19 cellular contexts compared by ENCODE assay signal in genomic region chr5:74560245-74560644, GRCh38.
DNase-seq lines count a peak whose midpoint lies in the region; ATAC-seq, FAIRE-seq and TF ChIP-seq lines count a peak whose summit lies in the region.
"Had no signal": no experiment of that assay in that cellular context is flagged by ENCODE, and none has a peak within 500 bp of the region (broad histone marks: within the 10 kb centered on the region; RNA-seq: fewer than 3 reads in every experiment).

No MANE protein-coding gene starts in this region.

- H3K9ac ChIP-seq in mesendoderm (ENCODE audit: low read length) (no peak overlapping the region), trophoblast cell (ENCODE audit: low read length) (no peak overlapping the region)

- H3K9me3 ChIP-seq in trophoblast cell (ENCODE audit: insufficient read depth, low read depth, low read length) (no peaks in the 10 kb centered on the region), sigmoid colon (no peaks in the 10 kb centered on the region)
- H3K9me3 ChIP-seq: A549 had no signal

- H4K12ac ChIP-seq in trophoblast cell (ENCODE audit: low read depth, low read length): no peak overlapping the region

- H3K79me1 ChIP-seq in mesendoderm (ENCODE audit: low read length): no peaks in the 10 kb centered on the region
- H3K79me1 ChIP-seq in trophoblast cell (ENCODE audit: low read length): peaks cover 43% of the 10 kb centered on the region

- H3K27me3 ChIP-seq in mesendoderm (ENCODE audit: insufficient read depth, low read length, poor library complexity) (no peaks in the 10 kb centered on the region), trophoblast cell (ENCODE audit: insufficient read depth, low read length) (no peaks in the 10 kb centered on the region), sigmoid colon (no peaks in the 10 kb centered on the region)

- TF ChIP-seq CTCF in GM10266 (IDR thresholded peaks at IDR 0.05; ENCODE audit: control insufficient read depth, insufficient read depth, low read depth, missing control alignments) (no peak), sigmoid colon (IDR thresholded peaks at IDR 0.05) (no peak)

- H4K5ac ChIP-seq in mesendoderm (ENCODE audit: low read length): no peak overlapping the region

- H3K36me3 ChIP-seq in mesendoderm (ENCODE audit: control insufficient read depth, insufficient read depth, low read length) (no peaks in the 10 kb centered on the region), trophoblast cell (ENCODE audit: control insufficient read depth in 1 of 2, insufficient read depth in 2 of 2, low read length in 2 of 2) (no peaks in the 10 kb centered on the region), sigmoid colon (no peaks in the 10 kb centered on the region)

- DNase-seq in GM10266 (ENCODE audit: extremely low spot score) (peak; percentile 10), mesendoderm (no peak), trophoblast cell (no peak), HTR-8/SVneo (ENCODE audit: insufficient read length, low spot score) (no peak), sigmoid colon (no peak), NCI-H82 (lab: John Stamatoyannopoulos, UW) (no peak)
- DNase-seq: AML-193; CD4-positive, alpha-beta memory T cell; DMS153; DMS79; GDM1; GOT3; H7; HFFc6 had no signal

- no peak for FAIRE-seq in HTR-8/SVneo (lab: Jason Lieb, UNC)
- FAIRE-seq: A549 had no signal

- H3K14ac ChIP-seq in trophoblast cell (ENCODE audit: low read length): peak overlapping the region; percentile 88

- peak; percentile 37 for ATAC-seq in GM18858 (IDR thresholded peaks at IDR 0.05; ENCODE audit: unreplicated experiment)
- ATAC-seq: A549, HCT116 had no signal

- no peak overlapping the region for H2BK5ac ChIP-seq in mesendoderm (ENCODE audit: low read length)
- H2BK5ac ChIP-seq in trophoblast cell (ENCODE audit: low read depth, low read length, poor library complexity): peak overlapping the region; percentile 82

- H3K56ac ChIP-seq in mesendoderm (ENCODE audit: low read length): no peak overlapping the region

- H3K27ac ChIP-seq in mesendoderm (ENCODE audit: low read depth, low read length): no peak overlapping the region
- H3K27ac ChIP-seq in trophoblast cell (ENCODE audit: low read depth, low read length): no peak overlapping the region
- H3K27ac ChIP-seq in sigmoid colon: no peak overlapping the region
- H3K27ac ChIP-seq: 22Rv1, A549, C4-2B had no signal

- no peak overlapping the region for H2AFZ ChIP-seq in trophoblast cell (ENCODE audit: insufficient read depth, low read length, poor library complexity)

- H2AK5ac ChIP-seq in mesendoderm (ENCODE audit: low read length) (no peak overlapping the region), trophoblast cell (ENCODE audit: low read length) (peak overlapping the region; percentile 93)

- TF ChIP-seq POLR2A in sigmoid colon (IDR thresholded peaks at IDR 0.05): no peak

- peak overlapping the region; percentile 99 for H2BK12ac ChIP-seq in trophoblast cell (ENCODE audit: low read length)

- no peak overlapping the region for H3K18ac ChIP-seq in mesendoderm (ENCODE audit: low read length)
- peak overlapping the region; percentile 70 for H3K18ac ChIP-seq in trophoblast cell (ENCODE audit: low read length)

- H3K4me2 ChIP-seq in mesendoderm (ENCODE audit: low read length) (no peak overlapping the region), trophoblast cell (ENCODE audit: low read length) (no peak overlapping the region)
- H3K4me2 ChIP-seq: A549 had no signal

- H2BK120ac ChIP-seq in mesendoderm (ENCODE audit: low read depth, low read length) (no peak overlapping the region), trophoblast cell (ENCODE audit: insufficient read depth, low read length, poor library complexity) (peak overlapping the region; percentile 63)

- TF ChIP-seq EP300 in sigmoid colon (IDR thresholded peaks at IDR 0.05): no peak

- H3K4me3 ChIP-seq in mesendoderm (ENCODE audit: low read length) (no peak overlapping the region), trophoblast cell (ENCODE audit: low read depth, low read length) (no peak overlapping the region), sigmoid colon (no peak overlapping the region)
- H3K4me3 ChIP-seq: A549 had no signal

- H3K79me2 ChIP-seq in mesendoderm (ENCODE audit: control insufficient read depth, insufficient read depth, low read length) (no peaks in the 10 kb centered on the region), trophoblast cell (ENCODE audit: control insufficient read depth, insufficient read depth, low read length, poor library complexity) (peaks cover 14% of the 10 kb centered on the region)

- H4K8ac ChIP-seq in mesendoderm (ENCODE audit: low read depth, low read length) (no peak overlapping the region), trophoblast cell (ENCODE audit: low read depth, low read length) (peak overlapping the region; percentile 43)

- peak overlapping the region; percentile 88 for H4K91ac ChIP-seq in trophoblast cell (ENCODE audit: low read depth, low read length)

- peaks cover 18% of the 10 kb centered on the region for H3K4me1 ChIP-seq in mesendoderm (ENCODE audit: control insufficient read depth, low read depth, low read length)
- H3K4me1 ChIP-seq in trophoblast cell (ENCODE audit: control insufficient read depth in 1 of 2, insufficient read depth in 2 of 2, low read length in 2 of 2): peaks cover 14 to 26% of the 10 kb centered on the region in 2 experiments
- H3K4me1 ChIP-seq in sigmoid colon: no peaks in the 10 kb centered on the region
- H3K4me1 ChIP-seq: A549 had no signal

- intact Hi-C loops in sigmoid colon (cut with DNase I): no loop called here

- H3K4ac ChIP-seq in mesendoderm (ENCODE audit: low read depth, low read length): no peak overlapping the region
- H3K4ac ChIP-seq in trophoblast cell (ENCODE audit: low read depth, low read length): peak overlapping the region; percentile 59

- H2BK15ac ChIP-seq in mesendoderm (replicated peaks; ENCODE audit: low read depth): peak overlapping the region; percentile 94

- H3K23ac ChIP-seq in mesendoderm (ENCODE audit: low read length) (no peak overlapping the region), trophoblast cell (ENCODE audit: low read length) (no peak overlapping the region)
